1 cellular context compared by ENCODE assay signal in the genomic region with DNA sequence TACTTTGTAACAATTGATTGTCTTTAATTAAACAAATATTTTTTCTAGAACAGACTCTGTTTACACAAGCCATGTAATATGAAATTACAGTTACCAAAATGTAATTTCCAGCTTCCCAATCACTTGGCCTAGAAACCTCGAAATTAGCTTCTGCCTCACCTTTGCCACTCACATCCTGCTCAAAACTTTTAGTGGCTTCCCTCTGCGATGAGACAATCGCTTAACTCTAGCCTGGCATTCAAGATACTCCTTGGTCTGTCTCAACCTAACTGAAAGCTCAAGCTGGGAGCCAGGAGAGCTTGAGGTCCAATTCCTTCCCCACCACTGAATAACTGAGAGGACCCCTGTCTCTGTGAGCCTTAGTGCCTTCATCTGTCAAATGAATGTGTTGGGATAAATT.
TF ChIP-seq lines count a peak whose summit lies in the region.

No MANE protein-coding gene starts in this region.

TF ChIP-seq in IMR-90, 13 proteins besides CTCF, POLR2A, EP300 and RAD21:
- TF ChIP-seq MAFK (IDR thresholded peaks at IDR 0.05; ENCODE audit: low read depth, low read length), result no peak
- no peak for TF ChIP-seq NFE2L2 (IDR thresholded peaks at IDR 0.05; ENCODE audit: low read depth, low read length)
- TF ChIP-seq ELK1 (IDR thresholded peaks at IDR 0.05; ENCODE audit: borderline replicate concordance, low read depth, low read length), result no peak
- TF ChIP-seq FOS (IDR thresholded peaks at IDR 0.05; ENCODE audit: low read depth, low read length), result no peak
- no peak for TF ChIP-seq RCOR1 (IDR thresholded peaks at IDR 0.05; ENCODE audit: insufficient replicate concordance, low read length)
- no peak for TF ChIP-seq RFX5 (IDR thresholded peaks at IDR 0.05; ENCODE audit: low read depth, low read length)
- no peak for TF ChIP-seq BHLHE40 (IDR thresholded peaks at IDR 0.05; ENCODE audit: low read depth, low read length)
- TF ChIP-seq MXI1 (IDR thresholded peaks at IDR 0.05; ENCODE audit: borderline replicate concordance, low read depth, low read length), result no peak
- TF ChIP-seq SMC3 (IDR thresholded peaks at IDR 0.05; ENCODE audit: low read depth, low read length), result no peak
- TF ChIP-seq CEBPB (IDR thresholded peaks at IDR 0.05; ENCODE audit: low read depth, low read length), result no peak
- no peak for TF ChIP-seq MAZ (IDR thresholded peaks at IDR 0.05; ENCODE audit: borderline replicate concordance, low read depth, low read length)
- TF ChIP-seq CHD1 (IDR thresholded peaks at IDR 0.05; ENCODE audit: low read depth, low read length), result no peak
- TF ChIP-seq, protein P1, sequence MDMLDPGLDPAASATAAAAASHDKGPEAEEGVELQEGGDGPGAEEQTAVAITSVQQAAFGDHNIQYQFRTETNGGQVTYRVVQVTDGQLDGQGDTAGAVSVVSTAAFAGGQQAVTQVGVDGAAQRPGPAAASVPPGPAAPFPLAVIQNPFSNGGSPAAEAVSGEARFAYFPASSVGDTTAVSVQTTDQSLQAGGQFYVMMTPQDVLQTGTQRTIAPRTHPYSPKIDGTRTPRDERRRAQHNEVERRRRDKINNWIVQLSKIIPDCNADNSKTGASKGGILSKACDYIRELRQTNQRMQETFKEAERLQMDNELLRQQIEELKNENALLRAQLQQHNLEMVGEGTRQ (IDR thresholded peaks at IDR 0.05; ENCODE audit: low read depth, low read length), result no peak
